In the genomic region with DNA sequence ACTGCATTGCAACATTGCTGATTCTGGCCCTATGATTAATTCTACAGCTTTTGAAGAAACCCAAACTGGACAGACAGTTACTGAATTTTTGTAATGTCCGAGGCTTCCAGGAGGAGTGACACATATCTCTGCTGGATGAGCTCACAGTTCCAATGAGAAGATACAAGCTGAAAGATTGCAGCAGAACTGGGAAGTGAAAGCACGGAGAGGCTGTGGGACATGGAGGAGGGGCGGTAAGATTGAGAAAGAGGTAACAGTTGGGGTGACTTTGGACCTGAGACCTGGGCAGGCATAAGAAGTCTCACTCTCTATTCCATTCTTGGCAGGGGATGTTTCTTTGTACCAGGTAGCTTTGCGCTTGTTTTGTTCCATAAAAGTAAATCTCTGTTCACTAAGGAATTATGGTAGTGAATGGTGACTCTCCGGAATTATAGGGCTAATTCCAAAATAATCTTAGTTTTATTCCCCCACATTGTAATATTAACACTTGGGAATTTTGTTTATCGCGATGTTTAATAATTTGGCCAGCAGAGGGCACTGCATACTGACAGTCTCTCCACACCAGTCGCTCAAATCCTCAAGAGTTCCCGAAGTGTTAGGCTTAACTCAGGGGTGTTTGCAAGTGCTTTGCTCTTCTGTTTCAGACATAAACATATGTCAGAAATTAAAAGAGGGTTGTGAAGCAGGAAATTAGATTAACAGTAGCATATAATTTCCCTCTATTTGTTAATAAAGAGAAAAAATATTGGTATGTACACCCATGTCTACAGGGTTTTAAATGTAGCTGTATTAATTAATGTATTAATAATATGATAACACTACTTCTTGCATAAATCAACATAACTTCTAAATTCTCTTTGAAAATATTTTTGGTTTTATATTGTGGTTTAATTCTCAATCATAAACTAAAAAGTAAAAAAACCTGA, we compare ENCODE assay signal across 9 cellular contexts.
DNase-seq lines count a peak whose midpoint lies in the region; ATAC-seq, FAIRE-seq and TF ChIP-seq lines count a peak whose summit lies in the region.
"Had no signal": no experiment of that assay in that cellular context is flagged by ENCODE, and none has a peak within 500 bp of the region (broad histone marks: within the 10 kb centered on the region; RNA-seq: fewer than 3 reads in every experiment).

No MANE protein-coding gene starts in this region.

- H3K4me1 ChIP-seq in breast epithelium (no peaks in the 10 kb centered on the region), keratinocyte (ENCODE audit: control insufficient read depth, extremely low read depth, insufficient read depth, low read length) (no peaks in the 10 kb centered on the region)

- dilution Hi-C loops in keratinocyte (cut with MboI; ENCODE audit: extremely low pct_ligation_motif_present, low sequenced_read_pairs) = no loop called here

- H3K4me3 ChIP-seq in LNCaP clone FGC (ENCODE audit: low read depth, low read length) (no peak overlapping the region), breast epithelium (no peak overlapping the region), keratinocyte (ENCODE audit: control insufficient read depth in 2 of 3, extremely low read depth in 1 of 3, insufficient read depth in 2 of 3, low read depth in 1 of 3, low read length in 3 of 3) (no peak overlapping the region)

- no peak overlapping the region for H3K4me2 ChIP-seq in keratinocyte (ENCODE audit: control insufficient read depth, extremely low read depth, insufficient read depth, low read depth, low read length)

- H3K9me3 ChIP-seq in breast epithelium (no peaks in the 10 kb centered on the region), keratinocyte (ENCODE audit: control insufficient read depth, low read depth, low read length) (no peaks in the 10 kb centered on the region)

- TF ChIP-seq CTCF in LNCaP clone FGC (IDR thresholded peaks at IDR 0.05; ENCODE audit: control insufficient read depth, extremely low read depth, insufficient read depth) = peak; percentile 71
- peak in 2 of 3 donors; percentile 45 to 51 for TF ChIP-seq CTCF in breast epithelium (IDR thresholded peaks at IDR 0.05)
- TF ChIP-seq CTCF in keratinocyte (optimal IDR thresholded peaks at IDR 0.05 in 1 of 3, IDR thresholded peaks at IDR 0.05 in 1 of 3, conservative IDR thresholded peaks at IDR 0.05 in 1 of 3; ENCODE audit: extremely low read depth in 1 of 3, insufficient read depth in 2 of 3, low read length in 3 of 3) = peak; percentile 51 to 60 (median 56)

- no peak overlapping the region for H3K9ac ChIP-seq in keratinocyte (ENCODE audit: control insufficient read depth, extremely low read depth, insufficient read depth, low read length)

- H3K27me3 ChIP-seq in breast epithelium (no peaks in the 10 kb centered on the region), keratinocyte (ENCODE audit: control insufficient read depth, extremely low read depth, insufficient read depth, low read length) (peaks cover 4% of the 10 kb centered on the region)

- no peaks in the 10 kb centered on the region for H4K20me1 ChIP-seq in keratinocyte (ENCODE audit: control insufficient read depth, extremely low read depth, insufficient read depth, low read length)

- ATAC-seq in GM19467 (IDR thresholded peaks at IDR 0.05; ENCODE audit: unreplicated experiment) (peak; percentile 50), GM21737 (IDR thresholded peaks at IDR 0.05; ENCODE audit: unreplicated experiment) (no peak)

- no peak for TF ChIP-seq POLR2A in breast epithelium (IDR thresholded peaks at IDR 0.05)

- intact Hi-C loops in breast epithelium (cut with DNase I; ENCODE audit: low total_unique reads) = no loop called here

- H2AFZ ChIP-seq in keratinocyte (ENCODE audit: control insufficient read depth, low read length) = no peak overlapping the region

- FAIRE-seq in RCC 7860 (lab: Jason Lieb, UNC) (peak; percentile 41), keratinocyte (lab: Jason Lieb, UNC) (peak; percentile 90)

- H3K36me3 ChIP-seq in breast epithelium (no peaks in the 10 kb centered on the region), keratinocyte (ENCODE audit: control insufficient read depth in 2 of 2, extremely low read depth in 1 of 2, insufficient read depth in 2 of 2, low read length in 2 of 2) (no peaks in the 10 kb centered on the region)

- DNase-seq in DMS53 (lab: John Stamatoyannopoulos, UW) (peak; percentile 89), LNCaP clone FGC (ENCODE audit: low read depth) (peak; percentile 17), RCC 7860 (ENCODE audit: low spot score) (peak; percentile 19), breast epithelium (ENCODE audit: low spot score in 2 of 2) (no peak), keratinocyte (ENCODE audit: low read depth, low spot score) (peak; percentile 2)
- peak; percentile 11 for DNase-seq in stimulated activated CD8-positive, alpha-beta memory T cell treated with anti-CD3 and anti-CD28 coated beads, Interleukin-12 subunit alpha, Interleukin-12 subunit beta, amount 100 ng/mL, for 1 hour (ENCODE audit: low read depth)
- DNase-seq: activated naive CD8-positive, alpha-beta T cell treated with anti-CD3 and anti-CD28 coated beads, Interleukin-2, amount 10 ng/mL, durations not matched to agents 7 days and 5 days had no signal

- H3K9me1 ChIP-seq in keratinocyte (ENCODE audit: control insufficient read depth, extremely low read depth, insufficient read depth, low read length) = no peaks in the 10 kb centered on the region

- H3K79me2 ChIP-seq in keratinocyte (ENCODE audit: control insufficient read depth, insufficient read depth, low read length) = no peaks in the 10 kb centered on the region

- no peak overlapping the region for H3K27ac ChIP-seq in breast epithelium
- no peak overlapping the region for H3K27ac ChIP-seq in keratinocyte (ENCODE audit: control insufficient read depth, insufficient read depth, low read length)

Comparison
In these comparisons a context has a peak if more than half of its experiments do, and no peak if none do; other contexts are left out.
1. DNase-seq: peak in DMS53 (single experiment), LNCaP clone FGC (single experiment), RCC 7860 (single experiment), keratinocyte (single experiment) and stimulated activated CD8-positive, alpha-beta memory T cell treated with anti-CD3 and anti-CD28 coated beads, Interleukin-12 subunit alpha, Interleukin-12 subunit beta, amount 100 ng/mL, for 1 hour (single experiment); none in breast epithelium (0 of 2).
2. Peak in every context shown above with its lines, with median percentiles within 50 percentile points of each other: CTCF ChIP-seq.